ENCODE assay signal across 16 cellular contexts in the genomic region with DNA sequence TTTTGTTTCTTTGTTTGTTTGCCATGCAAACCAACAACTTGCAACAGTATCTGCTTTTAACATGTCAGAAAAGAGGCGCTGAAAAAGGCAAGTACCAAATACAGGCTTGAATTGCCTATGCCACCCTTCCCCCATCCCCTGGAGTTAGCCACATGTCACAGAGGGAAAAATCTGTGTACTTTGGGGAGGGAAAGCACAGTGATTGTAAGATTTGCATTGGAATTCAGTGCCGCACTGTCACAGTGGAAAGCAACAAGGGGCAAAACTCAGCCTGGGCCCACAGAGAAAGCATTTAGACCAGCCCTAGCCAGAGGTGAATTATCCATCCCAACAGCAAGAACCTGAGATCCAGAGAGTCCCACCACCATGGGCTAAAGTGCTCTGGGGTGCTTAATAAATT.
"Had no signal": no experiment of that assay in that cellular context is flagged by ENCODE, and none has a peak within 500 bp of the region (broad histone marks: within the 10 kb centered on the region; RNA-seq: fewer than 3 reads in every experiment).

No MANE protein-coding gene starts in this region.

- H3K36me3 ChIP-seq: adrenal gland, colonic mucosa had no signal

- H3K9me3 ChIP-seq: adrenal gland, colonic mucosa, psoas muscle, testis had no signal

- H3K9me3 Mint-ChIP-seq: activated CD4-positive, alpha-beta T cell treated with anti-CD3 and anti-CD28 coated beads, Interleukin-2, amount 10 ng/mL, durations not matched to agents 7 days and 5 days; activated T-helper 17 cell treated with anti-CD3 and anti-CD28 coated beads, Interleukin-2, amount 50 U/mL, for 72 hours; stimulated activated naive CD8-positive, alpha-beta T cell treated with anti-CD3 and anti-CD28 coated beads, Interleukin-15, Interleukin-2, amounts not matched to agents 100 ng/mL and 50 ng/mL, for 24 hours had no signal

- H3K4me3 Mint-ChIP-seq: activated CD4-positive, alpha-beta T cell treated with anti-CD3 and anti-CD28 coated beads, Interleukin-2, amount 10 ng/mL, durations not matched to agents 7 days and 5 days; activated T-helper 17 cell treated with anti-CD3 and anti-CD28 coated beads, Interleukin-2, amount 50 U/mL, for 72 hours; naive B cell; stimulated activated naive CD8-positive, alpha-beta T cell treated with anti-CD3 and anti-CD28 coated beads, Interleukin-15, Interleukin-2, amounts not matched to agents 100 ng/mL and 50 ng/mL, for 24 hours; T-helper 17 cell had no signal

- H3K36me3 Mint-ChIP-seq: naive B cell had no signal

- DNase-seq: activated CD4-positive, alpha-beta T cell treated with anti-CD3 and anti-CD28 coated beads, Interleukin-2, amount 10 ng/mL, durations not matched to agents 7 days and 5 days; activated CD4-positive, CD25-positive, alpha-beta regulatory T cell; activated CD8-positive, alpha-beta memory T cell treated with anti-CD3 and anti-CD28 coated beads for 24 hours; activated naive CD4-positive, alpha-beta T cell treated with anti-CD3 and anti-CD28 coated beads, Interleukin-2, amount 50 U/mL, for 16 hours; caudate nucleus; colonic mucosa; effector CD8-positive, alpha-beta T cell; naive B cell; psoas muscle; stimulated activated CD4-positive, alpha-beta T cell treated with anti-CD3 and anti-CD28 coated beads, Interleukin-2, amount 100 ng/mL, for 48 hours; stimulated activated CD8-positive, alpha-beta memory T cell treated with anti-CD3 and anti-CD28 coated beads, Interleukin-4, amount 100 ng/mL, for 48 hours; T-helper 17 cell; testis had no signal

- H3K27ac Mint-ChIP-seq: activated CD4-positive, alpha-beta T cell treated with anti-CD3 and anti-CD28 coated beads, Interleukin-2, amount 10 ng/mL, durations not matched to agents 7 days and 5 days; activated T-helper 17 cell treated with anti-CD3 and anti-CD28 coated beads, Interleukin-2, amount 50 U/mL, for 72 hours; naive B cell; stimulated activated naive CD8-positive, alpha-beta T cell treated with anti-CD3 and anti-CD28 coated beads, Interleukin-15, Interleukin-2, amounts not matched to agents 100 ng/mL and 50 ng/mL, for 24 hours; T-helper 17 cell had no signal

- H3K4me1 Mint-ChIP-seq: activated CD4-positive, alpha-beta T cell treated with anti-CD3 and anti-CD28 coated beads, Interleukin-2, amount 10 ng/mL, durations not matched to agents 7 days and 5 days; activated T-helper 17 cell treated with anti-CD3 and anti-CD28 coated beads, Interleukin-2, amount 50 U/mL, for 72 hours; T-helper 17 cell had no signal

- H3K4me1 ChIP-seq: adrenal gland, colonic mucosa, psoas muscle, testis had no signal

- H3K4me3 ChIP-seq: adrenal gland, colonic mucosa, psoas muscle, testis had no signal

- H3K27ac ChIP-seq: adrenal gland, colonic mucosa, psoas muscle, testis had no signal

- H3K27me3 ChIP-seq: adrenal gland, colonic mucosa, testis had no signal

- ATAC-seq: activated T-helper 17 cell treated with anti-CD3 and anti-CD28 coated beads, Interleukin-2, amount 50 U/mL, for 72 hours; psoas muscle; T-helper 17 cell had no signal

- H3K27me3 Mint-ChIP-seq: activated CD4-positive, alpha-beta T cell treated with anti-CD3 and anti-CD28 coated beads, Interleukin-2, amount 10 ng/mL, durations not matched to agents 7 days and 5 days had no signal
